ENCODE assay signal across 12 cellular contexts in the genomic region with DNA sequence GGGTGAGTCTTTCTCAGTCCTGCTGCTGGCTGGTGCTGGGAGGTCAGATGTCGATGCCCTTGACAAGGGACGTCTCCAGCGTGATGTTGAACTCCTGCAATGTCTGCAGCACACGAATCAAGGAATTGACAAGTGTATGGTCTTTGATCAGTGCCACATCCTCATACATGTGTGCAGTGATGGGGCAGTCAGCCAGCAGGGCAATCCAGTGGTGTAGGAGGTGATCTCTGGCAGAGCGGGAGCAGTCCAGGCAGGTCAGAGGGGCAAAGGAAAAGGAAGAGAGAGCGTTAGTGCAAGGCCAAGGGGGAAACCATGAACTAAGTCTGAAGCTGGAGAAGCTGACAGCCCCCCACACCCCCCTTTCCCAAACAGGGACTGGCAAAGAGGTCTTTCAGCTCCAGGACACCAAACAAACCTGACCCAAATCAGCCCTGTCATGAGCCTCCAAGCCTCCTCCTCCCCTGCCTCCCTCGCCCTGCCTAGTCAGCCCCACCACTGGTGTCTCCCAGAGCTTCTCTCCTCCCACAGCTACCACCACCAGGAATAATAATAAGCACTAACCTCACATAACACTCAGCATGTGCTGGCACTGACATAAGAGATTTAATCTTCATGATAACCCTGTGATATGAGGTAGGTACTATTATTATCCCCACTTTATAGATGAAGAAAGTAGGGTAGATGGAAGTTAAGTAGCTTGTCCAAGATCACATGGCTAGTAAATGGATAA. TPM values are rescaled to one million over a fixed set of nuclear protein-coding genes. Genes with fewer than 3 reads are reported as not detected.
DNase-seq lines count a peak whose midpoint lies in the region; ATAC-seq and TF ChIP-seq lines count a peak whose summit lies in the region.
"Had no signal": no experiment of that assay in that cellular context is flagged by ENCODE, and none has a peak within 500 bp of the region (broad histone marks: within the 10 kb centered on the region; RNA-seq: fewer than 3 reads in every experiment).

No MANE protein-coding gene starts in this region.

- 53 to 61% (median 57%) methylated on average over 7 of the region's 7 CpGs for WGBS in heart left ventricle, 4 donors
- 52 to 64% methylated on average over 7 of the region's 7 CpGs for WGBS in heart right ventricle, 2 donors
- WGBS in right lobe of liver (ENCODE audit: insufficient coverage, low coverage, low lambda C conversion rate, missing lambda C conversion rate): 23% methylated on average over 6 of the region's 7 CpGs

- no peak for DNase-seq in heart left ventricle
- no peak for DNase-seq in heart right ventricle
- peak; percentile 57 to 68 (median 61) for DNase-seq in right lobe of liver
- DNase-seq in vagina (ENCODE audit: extremely low spot score in 2 of 2): no peak
- DNase-seq in NCI-H146 (lab: John Stamatoyannopoulos, UW): no peak
- no peak for DNase-seq in SKM-1 (lab: John Stamatoyannopoulos, UW; ENCODE audit: unreplicated experiment)
- DNase-seq in NCI-H1694 treated with DMSO at 0.1 percent for 48 hours (lab: John Stamatoyannopoulos, UW): no peak
- DNase-seq: glutamatergic neuron, mesendoderm had no signal

- ATAC-seq in heart left ventricle: peak in 1 of 4 donors; percentile 4
- ATAC-seq in heart right ventricle: no peak
- ATAC-seq in right lobe of liver: peak; percentile 51 to 71 (median 59)

- H3K9me3 Mint-ChIP-seq in activated naive CD8-positive, alpha-beta T cell (ENCODE audit: low read depth): no peaks in the 10 kb centered on the region
- H3K9me3 Mint-ChIP-seq: IgD-negative memory B cell had no signal

- TF ChIP-seq POLR2A in heart left ventricle (IDR thresholded peaks at IDR 0.05) (no peak), right lobe of liver (IDR thresholded peaks at IDR 0.05) (no peak), vagina (IDR thresholded peaks at IDR 0.05) (no peak)

- H3K9me3 ChIP-seq in heart left ventricle (no peaks in the 10 kb centered on the region), heart right ventricle (no peaks in the 10 kb centered on the region), right lobe of liver (no peaks in the 10 kb centered on the region), vagina (no peaks in the 10 kb centered on the region)
- H3K9me3 ChIP-seq: SJSA1 had no signal

- H3K36me3 Mint-ChIP-seq in activated naive CD8-positive, alpha-beta T cell: peaks cover 8% of the 10 kb centered on the region
- H3K36me3 Mint-ChIP-seq: IgD-negative memory B cell had no signal

- TF ChIP-seq CTCF in heart left ventricle (IDR thresholded peaks at IDR 0.05) (no peak), heart right ventricle (IDR thresholded peaks at IDR 0.05) (no peak), right lobe of liver (IDR thresholded peaks at IDR 0.05) (no peak), vagina (IDR thresholded peaks at IDR 0.05) (no peak)

- no peak overlapping the region for H3K4me3 Mint-ChIP-seq in activated naive CD8-positive, alpha-beta T cell
- H3K4me3 Mint-ChIP-seq: IgD-negative memory B cell had no signal

- H3K27me3 ChIP-seq in heart left ventricle: no peaks in the 10 kb centered on the region
- H3K27me3 ChIP-seq in heart right ventricle: no peaks in the 10 kb centered on the region
- no peaks in the 10 kb centered on the region for H3K27me3 ChIP-seq in right lobe of liver
- H3K27me3 ChIP-seq in vagina: no peaks in the 10 kb centered on the region
- H3K27me3 ChIP-seq: SJSA1 had no signal

- H3K27me3 Mint-ChIP-seq in activated naive CD8-positive, alpha-beta T cell: no peaks in the 10 kb centered on the region
- H3K27me3 Mint-ChIP-seq: IgD-negative memory B cell had no signal

- H3K4me1 ChIP-seq in heart left ventricle (peaks cover 0 to 34% (median 12%) of the 10 kb centered on the region in 12 donors), heart right ventricle (peaks cover 0 to 35% (median 17%) of the 10 kb centered on the region in 9 donors), right lobe of liver (peaks cover 0 to 21% (median 10%) of the 10 kb centered on the region in 4 donors), vagina (peaks cover 32% of the 10 kb centered on the region)

- H3K27ac ChIP-seq in heart left ventricle: peak overlapping the region in 7 of 12 donors; percentile 15 to 52 (median 24)
- H3K27ac ChIP-seq in heart right ventricle: peak overlapping the region in 5 of 10 donors; percentile 24 to 61 (median 41)
- peak overlapping the region in 1 of 3 donors; percentile 68 for H3K27ac ChIP-seq in right lobe of liver
- H3K27ac ChIP-seq in vagina: peak overlapping the region; percentile 64
- H3K27ac ChIP-seq: SJSA1 had no signal

- H3K36me3 ChIP-seq in heart left ventricle (peaks cover 0 to 96% (median 74%) of the 10 kb centered on the region in 9 donors), heart right ventricle (peaks cover 0 to 100% (median 61%) of the 10 kb centered on the region in 9 donors), right lobe of liver (peaks cover 0 to 34% (median 8%) of the 10 kb centered on the region in 4 donors), vagina (peaks cover 0 to 37% of the 10 kb centered on the region in 2 donors)

- no peak overlapping the region for H3K4me3 ChIP-seq in heart left ventricle
- no peak overlapping the region for H3K4me3 ChIP-seq in heart right ventricle
- H3K4me3 ChIP-seq in right lobe of liver: no peak overlapping the region
- H3K4me3 ChIP-seq in vagina: no peak overlapping the region
- H3K4me3 ChIP-seq: SJSA1 had no signal

- H3K27ac Mint-ChIP-seq in activated naive CD8-positive, alpha-beta T cell: peak overlapping the region; percentile 25

- intact Hi-C loops in heart left ventricle (cut with DNase I): loop anchor here (2.0 to 10.0 kb wide), 6 partner anchors 122 to 915 kb away; a partner anchor contains a TSS
- intact Hi-C loops in heart right ventricle (cut with DNase I): loop anchor here (5.0 to 10.0 kb wide), 6 partner anchors 75 to 402 kb away; a partner anchor contains a TSS
- intact Hi-C loops in right lobe of liver (cut with DNase I): loop anchor here in 1 of 2 donors (10.0 kb wide), 1 partner anchor 125 kb away; no protein-coding TSS in a partner anchor
- intact Hi-C loops in vagina (cut with DNase I): no loop called here

- H3K4me1 Mint-ChIP-seq in activated naive CD8-positive, alpha-beta T cell (ENCODE audit: low read depth): peaks cover 22% of the 10 kb centered on the region

RNA-seq across cellular contexts. Expression of a gene that starts 48.4 kb away (rescaled TPM):
- total RNA-seq in heart left ventricle (1 to 10 TPM in 5 of 9 donors, under 1 TPM in 4; 0.21 to 4.3 (median 1.3) TPM), heart right ventricle (1 to 10 TPM in 9 of 10 donors, under 1 TPM in 1; 0.98 to 4.1 (median 2.0) TPM), right lobe of liver (1 to 10 TPM in 1 of 6 experiments, under 1 TPM in 5; 0.19 to 1.1 (median 0.32) TPM), vagina (36.3 TPM)
- polyA plus RNA-seq in heart left ventricle (under 1 TPM; 0.08 to 0.55 TPM), heart right ventricle (under 1 TPM; 0.22 to 0.70 TPM)
- total RNA-seq: SJSA1 had no signal
- polyA plus RNA-seq: IgD-negative memory B cell had no signal

Comparison
In these comparisons a context has a peak if more than half of its experiments do, and no peak if none do; other contexts are left out.
1. ATAC-seq: peak in right lobe of liver (4 of 4); none in heart right ventricle (0 of 8).
2. DNase-seq: peak in right lobe of liver (3 of 3); none in heart left ventricle (0 of 5), heart right ventricle (0 of 2), vagina (0 of 2), NCI-H146 (single experiment), SKM-1 (single experiment) and NCI-H1694 treated with DMSO at 0.1 percent for 48 hours (single experiment).